Comparison of ENCODE assay signal across 8 cellular contexts in genomic region chr17:7834891-7835817, GRCh38. TPM values are rescaled to one million over a fixed set of nuclear protein-coding genes. Genes with fewer than 3 reads are reported as not detected.
DNase-seq lines count a peak whose midpoint lies in the region; ATAC-seq, FAIRE-seq and TF ChIP-seq lines count a peak whose summit lies in the region.

No MANE protein-coding gene starts in this region.

- H4K20me1 ChIP-seq in DND-41 (ENCODE audit: insufficient read depth, low read length) = peaks cover 10% of the 10 kb centered on the region

- peaks cover 60% of the 10 kb centered on the region for H3K4me1 ChIP-seq in DND-41 (ENCODE audit: insufficient read depth, low read length)

- H2AFZ ChIP-seq in DND-41 (ENCODE audit: low read depth, low read length) = peak overlapping the region; percentile 71

- peak; percentile 94 for TF ChIP-seq CTCF in DND-41 (IDR thresholded peaks at IDR 0.05; ENCODE audit: borderline replicate concordance, extremely low read depth, low read length, poor library complexity, severe bottlenecking)
- peak; percentile 74 for TF ChIP-seq CTCF in natural killer cell (IDR thresholded peaks at IDR 0.05)

- H3K4me1 Mint-ChIP-seq in natural killer cell = peaks cover 37 to 62% of the 10 kb centered on the region in 2 donors

- H3K27me3 Mint-ChIP-seq in natural killer cell (ENCODE audit: low read depth in 2 of 2) = peaks cover 0 to 9% of the 10 kb centered on the region in 2 donors

- peak overlapping the region; percentile 97 to 100 for H3K27ac Mint-ChIP-seq in natural killer cell

- ATAC-seq in DND-41 (ENCODE audit: insufficient read depth, low read depth) = peak; percentile 72
- peak; percentile 49 to 71 (median 60) for ATAC-seq in natural killer cell

- no peaks in the 10 kb centered on the region for H3K9me3 Mint-ChIP-seq in natural killer cell

- DNase-seq in DND-41 (peak; percentile 98), H54 (ENCODE audit: insufficient read length, low spot score) (peak; percentile 90), MG63 (peak; percentile 100), fibroblast of peridontal ligament (ENCODE audit: extremely low read depth) (peak; percentile 96), natural killer cell (peak; percentile 79)
- DNase-seq in activated effector memory CD4-positive, alpha-beta T cell treated with Interleukin-2 at 50 U/mL for 16 hours = peak; percentile 72
- DNase-seq in stimulated activated naive CD4-positive, alpha-beta T cell (lab: John Stamatoyannopoulos, UW) = peak; percentile 92 to 98 (median 95)

- H3K4me2 ChIP-seq in DND-41 (ENCODE audit: insufficient read depth, low read length) = peak overlapping the region; percentile 90

- H3K27me3 ChIP-seq in DND-41 (ENCODE audit: insufficient read depth, low read length, poor library complexity) (peaks cover 32% of the 10 kb centered on the region), MG63 (peaks cover 2% of the 10 kb centered on the region; the same call in 1 of the 2 replicates)

- no peaks in the 10 kb centered on the region for H3K79me2 ChIP-seq in DND-41 (ENCODE audit: insufficient read depth, low read length)

- peak overlapping the region; percentile 21 to 66; a peak in 3 of 4 replicates for H3K4me3 ChIP-seq in DND-41 (ENCODE audit: low read depth in 1 of 2, low read length in 2 of 2)
- H3K4me3 ChIP-seq in MG63 = peak overlapping the region; percentile 93

- peak; percentile 20 for FAIRE-seq in H54 (lab: Jason Lieb, UNC)

- 0 out of 2 replicates have a peak, but pooled peaks have one; percentile 28 for TF ChIP-seq POLR2A in H54 (IDR thresholded peaks at IDR 0.05; ENCODE audit: low read depth, low read length)
- peak; percentile 69; the same call in 1 of the 2 replicates for TF ChIP-seq POLR2A in Raji (IDR thresholded peaks at IDR 0.05; ENCODE audit: insufficient read depth, low read depth, low read length)

- H3K36me3 ChIP-seq in DND-41 (ENCODE audit: insufficient read depth, low read length) (no peaks in the 10 kb centered on the region), MG63 (no peaks in the 10 kb centered on the region)

- peak overlapping the region; percentile 94 for H3K4me3 Mint-ChIP-seq in natural killer cell

- peak overlapping the region; percentile 54 for H3K9ac ChIP-seq in DND-41 (ENCODE audit: low read depth, low read length)

- peak overlapping the region; percentile 73 for H3K27ac ChIP-seq in DND-41 (ENCODE audit: low read length)

- intact Hi-C loops in natural killer cell (cut with micrococcal nuclease) = loop anchor here (1.0 to 2.0 kb wide), 3 partner anchors 7 to 52 kb away; partner anchors contain the start of gene NAA38

- no peaks in the 10 kb centered on the region for H3K36me3 Mint-ChIP-seq in natural killer cell

- H3K9me3 ChIP-seq in DND-41 (ENCODE audit: insufficient read depth, low read length, severe bottlenecking) = no peaks in the 10 kb centered on the region
- H3K9me3 ChIP-seq in MG63 = no peaks in the 10 kb centered on the region

RNA-seq across cellular contexts. Expression of gene KDM6B, which starts 1.1 kb away (rescaled TPM):
- total RNA-seq in MG63 (2014; rRNA removed; shearing (Covaris generic); ENCODE audit: low replicate concordance) = 0.07 and 0.20 TPM in 2 replicates
- total RNA-seq in natural killer cell = 100 to 1,000 TPM; 104 to 165 (median 149) TPM

RNA-seq across cellular contexts. Expression of gene TMEM88, which starts 19.7 kb away (rescaled TPM):
- not detected in 2 replicates for total RNA-seq in MG63 (2014; rRNA removed; shearing (Covaris generic); ENCODE audit: low replicate concordance)
- total RNA-seq in natural killer cell = 10 to 100 TPM; 12.7 to 45.5 (median 27.6) TPM

RNA-seq across cellular contexts. Expression of gene NAA38, which starts 22.2 kb away (rescaled TPM):
- total RNA-seq in MG63 (2014; rRNA removed; shearing (Covaris generic); ENCODE audit: low replicate concordance) = 74.9 and 264 TPM in 2 replicates
- 10 to 100 TPM; 35.9 to 40.3 (median 37.3) TPM for total RNA-seq in natural killer cell

RNA-seq across cellular contexts. Expression of gene CYB5D1, which starts 22.6 kb away (rescaled TPM):
- 18.2 and 38.2 TPM in 2 replicates for total RNA-seq in MG63 (2014; rRNA removed; shearing (Covaris generic); ENCODE audit: low replicate concordance)
- 10 to 100 TPM; 11.0 to 18.3 (median 11.5) TPM for total RNA-seq in natural killer cell

RNA-seq across cellular contexts. Expression of gene CHD3, which starts 53.4 kb away (rescaled TPM):
- total RNA-seq in MG63 (2014; rRNA removed; shearing (Covaris generic); ENCODE audit: low replicate concordance) = 49.6 and 51.1 TPM in 2 replicates
- total RNA-seq in natural killer cell = 100 to 1,000 TPM; 215 to 275 (median 218) TPM

Comparison
In these comparisons a context has a peak if more than half of its experiments do, and no peak if none do; other contexts are left out.
1. Peak in every context shown above with its lines: DNase-seq, ATAC-seq, H3K4me3 ChIP-seq and H3K27ac ChIP-seq.
2. RNA of gene KDM6B, which starts 1.1 kb away (total RNA-seq): 104 to 165 TPM in natural killer cell; 0.07 to 0.20 TPM in MG63; every median in the first group is over 10 times any median in the second.
3. RNA of gene TMEM88, which starts 19.7 kb away (total RNA-seq): 12.7 to 45.5 TPM in natural killer cell; not detected in MG63; every median in the first group is over 10 times any median in the second.